1 cellular context compared by ENCODE assay signal in the genomic region with DNA sequence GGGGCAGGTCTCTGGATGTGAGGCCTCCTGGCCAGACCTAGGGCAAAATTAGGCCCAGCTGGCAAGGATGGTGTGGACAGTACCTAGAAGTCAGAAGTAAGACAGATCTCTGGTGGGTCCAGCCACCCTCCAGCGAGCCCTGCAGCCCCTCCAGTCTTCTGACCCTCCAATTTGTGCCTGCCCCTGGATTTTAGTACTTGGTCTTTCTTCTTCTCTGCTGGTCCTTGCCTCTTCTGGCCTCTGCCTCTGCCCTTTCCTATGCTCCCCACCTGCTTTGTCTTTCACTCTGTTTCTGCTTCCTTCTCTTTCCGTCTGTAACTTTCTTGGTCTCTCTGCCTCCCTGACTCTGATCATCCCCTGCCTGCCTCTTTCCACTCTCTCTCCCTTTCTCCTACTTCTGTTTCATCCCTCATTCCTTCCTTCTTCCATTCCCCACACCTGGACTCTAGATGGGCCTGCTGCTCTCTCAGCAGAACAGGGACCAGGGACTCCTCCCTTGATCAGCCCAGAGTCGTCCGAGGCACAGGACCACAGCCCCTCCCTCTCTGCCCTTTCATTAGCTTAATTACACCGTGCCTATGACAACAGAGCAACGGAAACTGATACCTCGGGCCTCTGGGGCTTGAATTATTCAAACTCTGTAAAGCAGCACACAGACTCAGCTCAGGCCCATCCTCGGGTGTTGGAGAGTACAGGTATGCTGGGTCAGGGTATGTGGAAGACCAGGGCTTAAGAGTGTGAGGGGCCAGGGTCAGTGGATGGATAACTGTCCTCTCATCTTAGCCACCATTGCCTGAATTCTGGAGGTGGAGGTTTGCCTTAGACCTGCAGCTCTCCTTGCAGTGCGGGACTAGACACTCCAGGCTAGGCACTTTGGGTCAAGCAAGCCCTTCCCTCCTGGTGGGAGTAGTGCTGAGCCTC.
A peak's percentile ranks its signal among the peaks of the same experiment; 100 is the strongest.
TF ChIP-seq lines count a peak whose summit lies in the region.

A gene with protein sequence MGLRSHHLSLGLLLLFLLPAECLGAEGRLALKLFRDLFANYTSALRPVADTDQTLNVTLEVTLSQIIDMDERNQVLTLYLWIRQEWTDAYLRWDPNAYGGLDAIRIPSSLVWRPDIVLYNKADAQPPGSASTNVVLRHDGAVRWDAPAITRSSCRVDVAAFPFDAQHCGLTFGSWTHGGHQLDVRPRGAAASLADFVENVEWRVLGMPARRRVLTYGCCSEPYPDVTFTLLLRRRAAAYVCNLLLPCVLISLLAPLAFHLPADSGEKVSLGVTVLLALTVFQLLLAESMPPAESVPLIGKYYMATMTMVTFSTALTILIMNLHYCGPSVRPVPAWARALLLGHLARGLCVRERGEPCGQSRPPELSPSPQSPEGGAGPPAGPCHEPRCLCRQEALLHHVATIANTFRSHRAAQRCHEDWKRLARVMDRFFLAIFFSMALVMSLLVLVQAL (minus strand): TSS at position 51 of the 921 bp plus-strand sequence. CDS start 72 bp downstream, outside the sequence.

TF ChIP-seq in K562, 482 proteins besides CTCF, POLR2A, EP300 and RAD21:
- TF ChIP-seq, protein P1, sequence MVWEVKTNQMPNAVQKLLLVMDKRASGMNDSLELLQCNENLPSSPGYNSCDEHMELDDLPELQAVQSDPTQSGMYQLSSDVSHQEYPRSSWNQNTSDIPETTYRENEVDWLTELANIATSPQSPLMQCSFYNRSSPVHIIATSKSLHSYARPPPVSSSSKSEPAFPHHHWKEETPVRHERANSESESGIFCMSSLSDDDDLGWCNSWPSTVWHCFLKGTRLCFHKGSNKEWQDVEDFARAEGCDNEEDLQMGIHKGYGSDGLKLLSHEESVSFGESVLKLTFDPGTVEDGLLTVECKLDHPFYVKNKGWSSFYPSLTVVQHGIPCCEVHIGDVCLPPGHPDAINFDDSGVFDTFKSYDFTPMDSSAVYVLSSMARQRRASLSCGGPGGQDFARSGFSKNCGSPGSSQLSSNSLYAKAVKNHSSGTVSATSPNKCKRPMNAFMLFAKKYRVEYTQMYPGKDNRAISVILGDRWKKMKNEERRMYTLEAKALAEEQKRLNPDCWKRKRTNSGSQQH (CRISPR knock-in tag; IDR thresholded peaks at IDR 0.05): 0 out of 2 replicates have a peak, but pooled peaks have one; percentile 29
- TF ChIP-seq SUPT5H (IDR thresholded peaks at IDR 0.05) (peak; percentile 46; the same call in 1 of the 2 replicates), ZBTB7A (IDR thresholded peaks at IDR 0.05; ENCODE audit: borderline replicate concordance, control insufficient read depth, low read depth, low read length) (no peak), OTX1 (CRISPR knock-in tag; IDR thresholded peaks at IDR 0.05) (0 out of 2 replicates have a peak, but pooled peaks have one; percentile 14), ZNF140 (CRISPR knock-in tag; IDR thresholded peaks at IDR 0.05) (no peak), KLF16 (IDR thresholded peaks at IDR 0.05) (no peak)
